ENCODE assay signal across 18 cellular contexts in genomic region chr20:24640686-24641085, GRCh38.
A peak's percentile ranks its signal among the peaks of the same experiment; 100 is the strongest.
DNase-seq lines count a peak whose midpoint lies in the region; ATAC-seq and TF ChIP-seq lines count a peak whose summit lies in the region.
"Had no signal": no experiment of that assay in that cellular context is flagged by ENCODE, and none has a peak within 500 bp of the region (broad histone marks: within the 10 kb centered on the region; RNA-seq: fewer than 3 reads in every experiment).

No MANE protein-coding gene starts in this region.

- no peak overlapping the region for H3K4me2 ChIP-seq in H9 (ENCODE audit: insufficient read depth, insufficient read length, low read length)
- H3K4me2 ChIP-seq: BLaER1 had no signal

- H3K23ac ChIP-seq in H9 (ENCODE audit: insufficient read length, low read depth, low read length) = no peak overlapping the region

- H3K9ac ChIP-seq in H9 (ENCODE audit: extremely low read depth, insufficient read length, low read length) = no peak overlapping the region
- H3K9ac ChIP-seq: BLaER1, GM23248 had no signal

- no peaks in the 10 kb centered on the region for H4K20me1 ChIP-seq in H9 (ENCODE audit: control insufficient read depth, insufficient read depth, insufficient read length)
- H4K20me1 ChIP-seq: BLaER1 had no signal

- H3K27ac ChIP-seq in A673 (ENCODE audit: low read depth, low read length, poor library complexity, severe bottlenecking) = peak overlapping the region; percentile 83
- H3K27ac ChIP-seq in H9 (ENCODE audit: insufficient read length, low read depth, low read length) = no peak overlapping the region
- H3K27ac ChIP-seq: BLaER1, C4-2B, GM23248 had no signal

- no peaks in the 10 kb centered on the region for H3K79me2 ChIP-seq in H9 (ENCODE audit: insufficient read depth, low read length)

- no peaks in the 10 kb centered on the region for H3K36me3 ChIP-seq in A673 (ENCODE audit: insufficient read depth, low read length, poor library complexity, severe bottlenecking)
- H3K36me3 ChIP-seq: BLaER1 had no signal

- peaks cover 8% of the 10 kb centered on the region for H3K9me3 ChIP-seq in A673 (ENCODE audit: low read depth, low read length, poor library complexity, severe bottlenecking)
- H3K9me3 ChIP-seq in H9 (ENCODE audit: control insufficient read depth, low read depth, low read length) = no peaks in the 10 kb centered on the region
- H3K9me3 ChIP-seq: Caco-2 had no signal

- DNase-seq in A673 (ENCODE audit: low spot score) (no peak), H9 (peak; percentile 16), islet precursor cell (peak; percentile 11), SW480 (ENCODE audit: low spot score) (no peak)
- no peak for DNase-seq in activated CD8-positive, alpha-beta T cell treated with anti-CD3 and anti-CD28 coated beads for 36 hours
- DNase-seq: Caco-2; CD4-positive, CD25-positive, alpha-beta regulatory T cell; DMS153; DND-41; GM23248; H7 had no signal

- H2AK5ac ChIP-seq in H9 (ENCODE audit: insufficient read length, low read length) = no peak overlapping the region

- no peak overlapping the region for H2AFZ ChIP-seq in H9 (ENCODE audit: low read length)
- H2AFZ ChIP-seq: GM23248 had no signal

- H2BK12ac ChIP-seq in H9 (ENCODE audit: insufficient read length, low read depth, low read length) = no peak overlapping the region

- H2BK5ac ChIP-seq in H9 (ENCODE audit: insufficient read length, low read length) = no peak overlapping the region

- no CpG with 5 or more reads among the region's 6 CpGs for WGBS in H9 (ENCODE audit: extremely low coverage, insufficient read length, low lambda C conversion rate)

- no peak for TF ChIP-seq CTCF in A673 (conservative IDR thresholded peaks at IDR 0.05; ENCODE audit: low read depth, low read length)
- TF ChIP-seq CTCF in H9 (conservative IDR thresholded peaks at IDR 0.05) = no peak
- TF ChIP-seq CTCF in activated CD8-positive, alpha-beta T cell treated with anti-CD3 and anti-CD28 coated beads for 36 hours (IDR thresholded peaks at IDR 0.05) = no peak

- no peak overlapping the region for H3K18ac ChIP-seq in H9 (ENCODE audit: insufficient read length, low read depth, low read length)

- CTCF ChIA-PET in A673 (lab: Charles Lee) = no interaction called here
- CTCF ChIA-PET in activated CD8-positive, alpha-beta T cell treated with anti-CD3 and anti-CD28 coated beads for 36 hours (lab: Charles Lee) = no interaction called here

- no peak overlapping the region for H3K14ac ChIP-seq in H9 (ENCODE audit: insufficient read depth, low read length)

- no peak overlapping the region for H3K56ac ChIP-seq in H9 (ENCODE audit: insufficient read length, low read depth, low read length)

- H3K23me2 ChIP-seq in H9 (ENCODE audit: insufficient read length, low read depth, low read length, poor library complexity, severe bottlenecking) = no peaks in the 10 kb centered on the region

- POLR2A ChIA-PET in A673 (lab: Charles Lee; ENCODE audit: low non-redundant PET) = interaction anchor here (0.6 kb wide), 1 partner anchor 14 kb away, joined by 3 read pairs; no protein-coding TSS in a partner anchor
- POLR2A ChIA-PET in activated CD8-positive, alpha-beta T cell treated with anti-CD3 and anti-CD28 coated beads for 36 hours (lab: Charles Lee) = no interaction called here

- ATAC-seq in stimulated activated memory B cell treated with anti-CD40 and anti-IgM and Interleukin-4, amounts not matched to agents 10 μg/mL and 1 μg/mL and 100 μg/mL, for 72 hours = no peak
- ATAC-seq in HG02981 (IDR thresholded peaks at IDR 0.05; ENCODE audit: unreplicated experiment) = no peak
- no peak for ATAC-seq in activated CD8-positive, alpha-beta T cell treated with anti-CD3 and anti-CD28 coated beads for 36 hours
- ATAC-seq: CD8-positive, alpha-beta T cell; HCT116 had no signal

- H2BK120ac ChIP-seq in H9 (ENCODE audit: low read depth, low read length, poor library complexity, severe bottlenecking) = no peak overlapping the region

- H2BK20ac ChIP-seq in H9 (ENCODE audit: low read depth, low read length, poor library complexity, severe bottlenecking) = no peak overlapping the region

- no peaks in the 10 kb centered on the region for H3K79me1 ChIP-seq in H9 (ENCODE audit: insufficient read depth, low read depth, low read length, poor library complexity, severe bottlenecking)

- no TSS peak for BruUV-seq in A673 (replicated peaks; lab: Mats Ljungman, UMichigan)

- H3K9me3 Mint-ChIP-seq in H9 = peaks cover 0 to 4% of the 10 kb centered on the region in 2 experiments; a peak in 2 of 5 replicates
- H3K9me3 Mint-ChIP-seq in stimulated activated memory B cell treated with anti-CD40 and anti-IgM and Interleukin-4, amounts not matched to agents 10 μg/mL and 1 μg/mL and 100 μg/mL, for 72 hours = peaks cover 12% of the 10 kb centered on the region
- no peaks in the 10 kb centered on the region for H3K9me3 Mint-ChIP-seq in activated CD8-positive, alpha-beta T cell treated with anti-CD3 and anti-CD28 coated beads for 36 hours
- H3K9me3 Mint-ChIP-seq: CD8-positive, alpha-beta T cell had no signal

- intact Hi-C loops in A673 (cut with micrococcal nuclease; ENCODE audit: unreplicated experiment) = no loop called here
- intact Hi-C loops in activated CD8-positive, alpha-beta T cell treated with anti-CD3 and anti-CD28 coated beads for 36 hours (cut with micrococcal nuclease) = no loop called here

- no peak overlapping the region for H3K4me3 ChIP-seq in A673 (ENCODE audit: low read depth, low read length, poor library complexity, severe bottlenecking)
- H3K4me3 ChIP-seq: BLaER1, GM23248 had no signal

- peaks cover 0 to under 1% (median 0%) of the 10 kb centered on the region in 3 experiments; a peak in 1 of 7 replicates for H3K36me3 Mint-ChIP-seq in H9 (ENCODE audit: insufficient read depth in 1 of 3, low read depth in 3 of 3)
- H3K36me3 Mint-ChIP-seq in stimulated activated memory B cell treated with anti-CD40 and anti-IgM and Interleukin-4, amounts not matched to agents 10 μg/mL and 1 μg/mL and 100 μg/mL, for 72 hours = no peaks in the 10 kb centered on the region
- no peaks in the 10 kb centered on the region for H3K36me3 Mint-ChIP-seq in activated CD8-positive, alpha-beta T cell treated with anti-CD3 and anti-CD28 coated beads for 36 hours (ENCODE audit: low read depth)
- H3K36me3 Mint-ChIP-seq: CD4-positive, CD25-positive, alpha-beta regulatory T cell; CD8-positive, alpha-beta T cell had no signal

- H4K5ac ChIP-seq in H9 (ENCODE audit: insufficient read length, low read depth, low read length) = no peak overlapping the region

- no peak overlapping the region for H3T11ph ChIP-seq in H9 (ENCODE audit: low read length)

- no peak overlapping the region for H3K4me3 Mint-ChIP-seq in H9
- H3K4me3 Mint-ChIP-seq in stimulated activated memory B cell treated with anti-CD40 and anti-IgM and Interleukin-4, amounts not matched to agents 10 μg/mL and 1 μg/mL and 100 μg/mL, for 72 hours = no peak overlapping the region
- no peak overlapping the region for H3K4me3 Mint-ChIP-seq in activated CD8-positive, alpha-beta T cell treated with anti-CD3 and anti-CD28 coated beads for 36 hours
- H3K4me3 Mint-ChIP-seq: B cell; CD4-positive, CD25-positive, alpha-beta regulatory T cell; CD8-positive, alpha-beta T cell had no signal

- peaks cover 14 to 15% of the 10 kb centered on the region in 2 experiments for H3K4me1 Mint-ChIP-seq in H9
- H3K4me1 Mint-ChIP-seq in stimulated activated memory B cell treated with anti-CD40 and anti-IgM and Interleukin-4, amounts not matched to agents 10 μg/mL and 1 μg/mL and 100 μg/mL, for 72 hours = peaks cover 7% of the 10 kb centered on the region
- H3K4me1 Mint-ChIP-seq in activated CD8-positive, alpha-beta T cell treated with anti-CD3 and anti-CD28 coated beads for 36 hours (ENCODE audit: low read depth) = no peaks in the 10 kb centered on the region
- H3K4me1 Mint-ChIP-seq: B cell; CD4-positive, CD25-positive, alpha-beta regulatory T cell had no signal

- H3K27me3 Mint-ChIP-seq in H9 (ENCODE audit: low read depth) = no peaks in the 10 kb centered on the region
- peaks cover 5% of the 10 kb centered on the region for H3K27me3 Mint-ChIP-seq in stimulated activated memory B cell treated with anti-CD40 and anti-IgM and Interleukin-4, amounts not matched to agents 10 μg/mL and 1 μg/mL and 100 μg/mL, for 72 hours
- H3K27me3 Mint-ChIP-seq in activated CD8-positive, alpha-beta T cell treated with anti-CD3 and anti-CD28 coated beads for 36 hours = peaks cover 2% of the 10 kb centered on the region
- H3K27me3 Mint-ChIP-seq: B cell; CD4-positive, CD25-positive, alpha-beta regulatory T cell had no signal

- H3K27me3 ChIP-seq in A673 (replicated peaks; ENCODE audit: insufficient read depth, low read depth, low read length, poor library complexity) (no peaks in the 10 kb centered on the region), H9 (ENCODE audit: insufficient read depth, low read length) (no peaks in the 10 kb centered on the region)
- H3K27me3 ChIP-seq: BLaER1 had no signal

- no peak overlapping the region for H2BK15ac ChIP-seq in H9 (ENCODE audit: low read depth, low read length)

- no peak overlapping the region for H4K91ac ChIP-seq in H9 (ENCODE audit: insufficient read length, low read depth, low read length)

- H3K27ac Mint-ChIP-seq in H9 = no peak overlapping the region
- H3K27ac Mint-ChIP-seq in stimulated activated memory B cell treated with anti-CD40 and anti-IgM and Interleukin-4, amounts not matched to agents 10 μg/mL and 1 μg/mL and 100 μg/mL, for 72 hours = peak overlapping the region; percentile 5
- no peak overlapping the region for H3K27ac Mint-ChIP-seq in activated CD8-positive, alpha-beta T cell treated with anti-CD3 and anti-CD28 coated beads for 36 hours
- H3K27ac Mint-ChIP-seq: B cell; CD4-positive, CD25-positive, alpha-beta regulatory T cell; CD8-positive, alpha-beta T cell had no signal

- H3K4me1 ChIP-seq in A673 (ENCODE audit: insufficient read depth, low read length, poor library complexity, severe bottlenecking) (peaks cover 41% of the 10 kb centered on the region), H9 (ENCODE audit: insufficient read depth, low read length) (peaks cover 5% of the 10 kb centered on the region; the same call in 1 of the 2 replicates)
- H3K4me1 ChIP-seq: Caco-2 had no signal

- H4K8ac ChIP-seq in H9 (replicated peaks; ENCODE audit: insufficient read length, low read depth, low read length) = no peak overlapping the region

- H3K4ac ChIP-seq in H9 (ENCODE audit: low read depth, low read length) = no peak overlapping the region

Comparison
In these comparisons a context has a peak if more than half of its experiments do, and no peak if none do; other contexts are left out.
1. DNase-seq: peak in H9 (single experiment) and islet precursor cell (single experiment); none in A673 (single experiment), SW480 (single experiment) and activated CD8-positive, alpha-beta T cell treated with anti-CD3 and anti-CD28 coated beads for 36 hours (single experiment).